In the genomic region with DNA sequence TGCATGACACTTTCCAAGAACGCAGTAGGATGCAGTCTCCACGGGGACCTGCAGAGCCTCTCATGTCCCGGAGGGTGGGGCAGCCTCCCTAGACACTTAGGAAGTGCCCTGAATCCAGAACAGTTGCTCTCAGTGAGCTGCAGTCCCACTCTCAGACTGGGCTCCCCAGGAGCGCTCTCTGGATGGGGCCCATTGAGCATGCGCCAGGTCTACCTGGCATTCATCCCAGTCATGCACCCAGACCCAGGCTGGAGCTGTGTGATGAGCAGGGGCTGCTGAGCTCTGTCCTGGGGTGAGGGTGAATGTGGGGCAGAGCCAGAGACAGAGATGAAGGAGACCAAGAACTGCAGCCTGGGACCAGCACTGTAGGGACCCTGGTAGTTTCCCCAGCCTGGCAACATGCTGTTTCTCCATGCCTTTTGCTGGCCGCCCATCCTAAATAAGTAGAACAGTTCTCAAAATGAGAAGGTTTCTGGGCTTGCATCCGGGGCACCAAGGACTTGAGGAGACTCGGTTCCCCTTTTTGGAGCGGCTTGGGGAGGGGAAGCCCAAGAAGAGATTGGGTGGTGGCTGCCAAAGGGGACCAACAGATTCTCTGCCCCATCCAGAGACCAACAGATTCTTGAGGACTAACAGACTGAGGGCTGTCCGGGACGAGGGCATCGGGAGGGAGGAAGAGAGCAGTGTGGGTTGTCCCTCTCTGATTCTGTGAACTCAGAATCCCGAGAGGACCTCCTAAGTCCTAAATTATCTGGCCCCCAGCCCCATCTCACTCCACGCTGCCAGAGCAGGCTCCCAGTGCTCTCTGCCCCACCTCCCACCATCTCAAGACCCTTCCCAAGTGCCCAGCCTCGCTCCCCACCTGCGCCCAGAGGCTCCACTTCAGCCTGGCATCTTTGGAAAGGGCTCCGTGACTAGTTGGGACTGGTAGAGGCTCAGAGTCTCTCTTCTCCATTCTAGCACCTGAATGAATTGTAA, we compare ENCODE assay signal across 19 cellular contexts. TPM values are rescaled to one million over a fixed set of nuclear protein-coding genes. Genes with fewer than 3 reads are reported as not detected.
DNase-seq lines count a peak whose midpoint lies in the region; TF ChIP-seq lines count a peak whose summit lies in the region.
"Had no signal": no experiment of that assay in that cellular context is flagged by ENCODE, and none has a peak within 500 bp of the region (broad histone marks: within the 10 kb centered on the region; RNA-seq: fewer than 3 reads in every experiment).

No MANE protein-coding gene starts in this region.

- H3K27ac Mint-ChIP-seq in endothelial cell (ENCODE audit: unreplicated experiment) = no peak overlapping the region
- H3K27ac Mint-ChIP-seq in type B pancreatic cell = no peak overlapping the region
- H3K27ac Mint-ChIP-seq in nephron progenitor cell = no peak overlapping the region
- H3K27ac Mint-ChIP-seq: activated B cell treated with CpG ODN at 0.5 μM for 24 hours; natural killer cell treated with Interleukin-12 subunit alpha and Interleukin-12 subunit beta and Interleukin-15 and Interleukin-18, amount 100 ng/mL, for 72 hours had no signal

- no peak overlapping the region for H3K4me3 Mint-ChIP-seq in endothelial cell (ENCODE audit: unreplicated experiment)
- no peak overlapping the region for H3K4me3 Mint-ChIP-seq in type B pancreatic cell
- H3K4me3 Mint-ChIP-seq in nephron progenitor cell = no peak overlapping the region
- H3K4me3 Mint-ChIP-seq: activated B cell treated with CpG ODN at 0.5 μM for 24 hours; natural killer cell treated with Interleukin-12 subunit alpha and Interleukin-12 subunit beta and Interleukin-15 and Interleukin-18, amount 100 ng/mL, for 72 hours had no signal

- DNase-seq in SIG-M5 treated with dmso at 0.1 percent for 504 hours (lab: John Stamatoyannopoulos, UW; ENCODE audit: unreplicated experiment) = peak; percentile 53
- DNase-seq in SIG-M5 (lab: John Stamatoyannopoulos, UW) = no peak
- DNase-seq in NCI-H345 (lab: John Stamatoyannopoulos, UW) = peak; percentile 95
- DNase-seq in endothelial cell (ENCODE audit: low spot score) = peak; percentile 2
- DNase-seq in type B pancreatic cell (ENCODE audit: extremely low spot score, unreplicated experiment) = peak; percentile 58
- no peak for DNase-seq in nephron progenitor cell
- DNase-seq in substantia nigra (lab: John Stamatoyannopoulos, UW) = no peak
- DNase-seq in anterior cingulate cortex (lab: John Stamatoyannopoulos, UW) = no peak
- DNase-seq: activated B cell treated with CpG ODN at 0.5 μM for 24 hours; activated gamma-delta T cell; NCI-H2029 treated with DMSO at 0.1 percent for 48 hours; NCI-H774; stimulated activated naive CD4-positive, alpha-beta T cell; upper lobe of right lung had no signal

- H3K9me3 Mint-ChIP-seq in endothelial cell (ENCODE audit: unreplicated experiment) (no peaks in the 10 kb centered on the region), type B pancreatic cell (no peaks in the 10 kb centered on the region), nephron progenitor cell (peaks cover 3% of the 10 kb centered on the region)
- H3K9me3 Mint-ChIP-seq: activated B cell treated with CpG ODN at 0.5 μM for 24 hours; natural killer cell treated with Interleukin-12 subunit alpha and Interleukin-12 subunit beta and Interleukin-15 and Interleukin-18, amount 100 ng/mL, for 72 hours had no signal

- H3K27ac ChIP-seq in substantia nigra (ENCODE audit: low read depth, low read length, poor library complexity, severe bottlenecking) = no peak overlapping the region
- H3K27ac ChIP-seq: ascending aorta, upper lobe of right lung had no signal

- H3K27me3 Mint-ChIP-seq in endothelial cell (ENCODE audit: unreplicated experiment) = peaks cover 1% of the 10 kb centered on the region
- H3K27me3 Mint-ChIP-seq in type B pancreatic cell = peaks cover 22% of the 10 kb centered on the region
- H3K27me3 Mint-ChIP-seq in nephron progenitor cell (ENCODE audit: low read depth, poor library complexity) = peaks cover 39% of the 10 kb centered on the region

- TF ChIP-seq CTCF in endothelial cell (IDR thresholded peaks at IDR 0.05; ENCODE audit: unreplicated experiment) (no peak), type B pancreatic cell (conservative IDR thresholded peaks at IDR 0.05) (no peak), nephron progenitor cell (IDR thresholded peaks at IDR 0.05) (no peak)

- peaks cover 39% of the 10 kb centered on the region for H3K4me1 Mint-ChIP-seq in endothelial cell (ENCODE audit: unreplicated experiment)
- no peaks in the 10 kb centered on the region for H3K4me1 Mint-ChIP-seq in type B pancreatic cell (ENCODE audit: unreplicated experiment)
- no peaks in the 10 kb centered on the region for H3K4me1 Mint-ChIP-seq in nephron progenitor cell

- no peaks in the 10 kb centered on the region for H3K36me3 Mint-ChIP-seq in endothelial cell (ENCODE audit: low read depth, unreplicated experiment)
- H3K36me3 Mint-ChIP-seq in type B pancreatic cell = no peaks in the 10 kb centered on the region
- H3K36me3 Mint-ChIP-seq in nephron progenitor cell (ENCODE audit: low read depth) = no peaks in the 10 kb centered on the region
- H3K36me3 Mint-ChIP-seq: natural killer cell treated with Interleukin-12 subunit alpha and Interleukin-12 subunit beta and Interleukin-15 and Interleukin-18, amount 100 ng/mL, for 72 hours had no signal

RNA-seq across cellular contexts. Expression of a gene that starts 1.0 kb away (rescaled TPM):
- total RNA-seq in endothelial cell (ENCODE audit: unreplicated experiment) (1.7 TPM), type B pancreatic cell (ENCODE audit: low replicate concordance) (4.4 and 5.9 TPM in 2 replicates)
- total RNA-seq: activated B cell treated with CpG ODN at 0.5 μM for 24 hours; ascending aorta; endothelial cell of umbilical vein; H1; natural killer cell treated with Interleukin-12 subunit alpha and Interleukin-12 subunit beta and Interleukin-15 and Interleukin-18, amount 100 ng/mL, for 72 hours; T-helper 1 cell treated with Interleukin-12 subunit alpha and Interleukin-12 subunit beta and Interleukin-4 antibody, amounts not matched to agents 30 ng/mL and 1 ng/mL, for 36 hours; upper lobe of right lung had no signal

RNA-seq across cellular contexts. Expression of a gene that starts 8.0 kb away (rescaled TPM):
- 0.51 TPM for total RNA-seq in endothelial cell (ENCODE audit: unreplicated experiment)
- total RNA-seq in type B pancreatic cell (ENCODE audit: low replicate concordance) = 1,065 and 1,707 TPM in 2 replicates
- total RNA-seq: endothelial cell of umbilical vein, H1 had no signal

RNA-seq across cellular contexts. Expression of a gene that starts 25.8 kb away (rescaled TPM):
- total RNA-seq in endothelial cell (ENCODE audit: unreplicated experiment) = not detected
- total RNA-seq in type B pancreatic cell (ENCODE audit: low replicate concordance) = 0.62 TPM in 1 of 2 replicates, not detected in the other
- total RNA-seq: activated B cell treated with CpG ODN at 0.5 μM for 24 hours; ascending aorta; endothelial cell of umbilical vein; H1; natural killer cell treated with Interleukin-12 subunit alpha and Interleukin-12 subunit beta and Interleukin-15 and Interleukin-18, amount 100 ng/mL, for 72 hours; T-helper 1 cell treated with Interleukin-12 subunit alpha and Interleukin-12 subunit beta and Interleukin-4 antibody, amounts not matched to agents 30 ng/mL and 1 ng/mL, for 36 hours had no signal

RNA-seq across cellular contexts. Expression of a gene that starts 36.9 kb away (rescaled TPM):
- total RNA-seq in endothelial cell (ENCODE audit: unreplicated experiment) (1.1 TPM), type B pancreatic cell (ENCODE audit: low replicate concordance) (0.87 and 1.3 TPM in 2 replicates)
- total RNA-seq: activated B cell treated with CpG ODN at 0.5 μM for 24 hours; ascending aorta; endothelial cell of umbilical vein; H1; natural killer cell treated with Interleukin-12 subunit alpha and Interleukin-12 subunit beta and Interleukin-15 and Interleukin-18, amount 100 ng/mL, for 72 hours; T-helper 1 cell treated with Interleukin-12 subunit alpha and Interleukin-12 subunit beta and Interleukin-4 antibody, amounts not matched to agents 30 ng/mL and 1 ng/mL, for 36 hours; upper lobe of right lung had no signal

RNA-seq across cellular contexts. Expression of a gene that starts 41.2 kb away (rescaled TPM):
- not detected for total RNA-seq in endothelial cell (ENCODE audit: unreplicated experiment)
- 667 and 678 TPM in 2 replicates for total RNA-seq in type B pancreatic cell (ENCODE audit: low replicate concordance)
- total RNA-seq: activated B cell treated with CpG ODN at 0.5 μM for 24 hours; endothelial cell of umbilical vein; H1; T-helper 1 cell treated with Interleukin-12 subunit alpha and Interleukin-12 subunit beta and Interleukin-4 antibody, amounts not matched to agents 30 ng/mL and 1 ng/mL, for 36 hours had no signal

Comparison
In these comparisons a context has a peak if more than half of its experiments do, and no peak if none do; other contexts are left out.
1. DNase-seq: peak in SIG-M5 treated with dmso at 0.1 percent for 504 hours (single experiment), NCI-H345 (single experiment), endothelial cell (single experiment) and type B pancreatic cell (single experiment); none in SIG-M5 (single experiment), nephron progenitor cell (single experiment), substantia nigra (0 of 49) and anterior cingulate cortex (0 of 58).
2. RNA of a gene that starts 8.0 kb away (total RNA-seq): 1,065 to 1,707 TPM in type B pancreatic cell; 0.51 TPM in endothelial cell (single experiment); every median in the first group is over 100 times any median in the second.